In genomic region chrX:10325606-10326005, GRCh38 we compare ENCODE assay signal across 26 cellular contexts.
DNase-seq lines count a peak whose midpoint lies in the region; FAIRE-seq and TF ChIP-seq lines count a peak whose summit lies in the region.
"Had no signal": no experiment of that assay in that cellular context is flagged by ENCODE, and none has a peak within 500 bp of the region (broad histone marks: within the 10 kb centered on the region; RNA-seq: fewer than 3 reads in every experiment).

No MANE protein-coding gene starts in this region.

- 57 to 68% (median 62%) methylated on average over 2 of the region's 2 CpGs for WGBS in small intestine, 3 donors
- 44% methylated on average over 2 of the region's 2 CpGs for WGBS in SK-N-SH (ENCODE audit: low lambda C conversion rate)

- TF ChIP-seq RAD21 in SK-N-SH (IDR thresholded peaks at IDR 0.05; ENCODE audit: low read length): no peak

- TF ChIP-seq CTCF in brain microvascular endothelial cell (IDR thresholded peaks at IDR 0.05; ENCODE audit: low read depth, low read length, missing control alignments) (no peak), right atrium auricular region (IDR thresholded peaks at IDR 0.05) (no peak), SK-N-SH (IDR thresholded peaks at IDR 0.05) (no peak)

- no peak overlapping the region for H3K4me2 ChIP-seq in SK-N-SH
- H3K4me2 ChIP-seq: KMS-11 had no signal

- H3K27me3 ChIP-seq in brain microvascular endothelial cell (replicated peaks) (no peaks in the 10 kb centered on the region), small intestine (ENCODE audit: control insufficient read depth in 2 of 2, insufficient read depth in 2 of 2, low read length in 2 of 2) (no peaks in the 10 kb centered on the region), right atrium auricular region (no peaks in the 10 kb centered on the region), SK-N-SH (ENCODE audit: insufficient read depth) (no peaks in the 10 kb centered on the region; the same call in 1 of the 2 replicates)
- H3K27me3 ChIP-seq: gastrocnemius medialis, SJSA1, suprapubic skin had no signal

- no peak overlapping the region for H3K9ac ChIP-seq in SK-N-SH
- H3K9ac ChIP-seq: KMS-11 had no signal

- no peaks in the 10 kb centered on the region for H3K9me2 ChIP-seq in SK-N-SH

- H3K36me3 ChIP-seq in brain microvascular endothelial cell (replicated peaks) (no peaks in the 10 kb centered on the region), small intestine (ENCODE audit: control insufficient read depth in 2 of 2, insufficient read depth in 2 of 2, low read length in 2 of 2) (no peaks in the 10 kb centered on the region), right atrium auricular region (no peaks in the 10 kb centered on the region), SK-N-SH (replicated peaks in 1 of 2; ENCODE audit: control insufficient read depth in 1 of 2, insufficient read depth in 2 of 2, low read length in 1 of 2) (no peaks in the 10 kb centered on the region)
- H3K36me3 ChIP-seq: breast epithelium, gastrocnemius medialis, left ventricle myocardium inferior, SJSA1, suprapubic skin had no signal

- no peaks in the 10 kb centered on the region for H3F3A ChIP-seq in SK-N-SH (replicated peaks; ENCODE audit: insufficient read depth)

- H4K20me1 ChIP-seq in SK-N-SH (ENCODE audit: insufficient read depth): no peaks in the 10 kb centered on the region

- H2AFZ ChIP-seq in SK-N-SH (ENCODE audit: low read depth): no peak overlapping the region

- CTCF ChIA-PET in SK-N-SH (lab: Yijun Ruan, JAX): no interaction called here

- TF ChIP-seq EP300 in SK-N-SH (IDR thresholded peaks at IDR 0.05; ENCODE audit: borderline replicate concordance in 1 of 2, low read depth in 1 of 2, low read length in 1 of 2): no peak

- H3K4me3 ChIP-seq in brain microvascular endothelial cell (ENCODE audit: low read depth, low read length) (no peak overlapping the region), small intestine (ENCODE audit: low read depth in 1 of 2, low read length in 2 of 2) (no peak overlapping the region), right atrium auricular region (no peak overlapping the region), SK-N-SH (ENCODE audit: low read depth in 2 of 2, low read length in 1 of 2) (no peak overlapping the region)
- H3K4me3 ChIP-seq: breast epithelium, gastrocnemius medialis, left ventricle myocardium inferior, SJSA1, suprapubic skin had no signal

- no peaks in the 10 kb centered on the region for H3K79me2 ChIP-seq in SK-N-SH (ENCODE audit: insufficient read depth)

- no peaks in the 10 kb centered on the region for H3K4me1 ChIP-seq in small intestine (ENCODE audit: control insufficient read depth in 2 of 2, insufficient read depth in 1 of 2, low read depth in 1 of 2, low read length in 1 of 2)
- H3K4me1 ChIP-seq in right atrium auricular region: no peaks in the 10 kb centered on the region
- no peaks in the 10 kb centered on the region; a peak in 1 of 4 replicates for H3K4me1 ChIP-seq in SK-N-SH (ENCODE audit: control insufficient read depth in 1 of 2, insufficient read depth in 2 of 2, low read depth in 1 of 2, low read length in 1 of 2)
- H3K4me1 ChIP-seq: breast epithelium, gastrocnemius medialis, left ventricle myocardium inferior, suprapubic skin had no signal

- H3K9me3 ChIP-seq in small intestine (ENCODE audit: control insufficient read depth, low read depth): no peaks in the 10 kb centered on the region
- H3K9me3 ChIP-seq in right atrium auricular region: no peaks in the 10 kb centered on the region
- no peaks in the 10 kb centered on the region for H3K9me3 ChIP-seq in SK-N-SH
- H3K9me3 ChIP-seq: breast epithelium, gastrocnemius medialis, left ventricle myocardium inferior, SJSA1, suprapubic skin had no signal

- H3K27ac ChIP-seq in brain microvascular endothelial cell: peak overlapping the region; percentile 18
- no peak overlapping the region for H3K27ac ChIP-seq in small intestine (ENCODE audit: low read depth in 1 of 2, low read length in 1 of 2)
- no peak overlapping the region for H3K27ac ChIP-seq in right atrium auricular region
- H3K27ac ChIP-seq in SK-N-SH (ENCODE audit: low read depth in 2 of 2, low read length in 1 of 2): no peak overlapping the region
- H3K27ac ChIP-seq: breast epithelium, gastrocnemius medialis, KMS-11, left ventricle myocardium inferior, SJSA1, suprapubic skin had no signal

- in situ Hi-C loops in brain microvascular endothelial cell (cut with HindIII; ENCODE audit: low pct_ligation_motif_present, low sequenced_read_pairs): no loop called here

- POLR2A ChIA-PET in SK-N-SH (lab: Yijun Ruan, JAX): no interaction called here

- peak; percentile 10 for FAIRE-seq in small intestine (lab: Jason Lieb, UNC)
- FAIRE-seq: endometrium, GM18507, urothelium cell line had no signal

- DNase-seq in EL (peak; percentile 3), brain microvascular endothelial cell (peak; percentile 7), fibroblast of the conjunctiva (ENCODE audit: low read depth) (peak; percentile 49), small intestine (no peak), right atrium auricular region (ENCODE audit: low spot score) (no peak), CD1c-positive myeloid dendritic cell (ENCODE audit: extremely low spot score) (no peak), SK-N-SH (no peak)
- DNase-seq: activated CD4-positive, alpha-beta T cell treated with anti-CD3 and anti-CD28 coated beads for 1 hour; activated gamma-delta T cell treated with Interleukin-2 at 50 U/mL for 16 hours; AML-193; CD8-positive, alpha-beta T cell; DMS53; gastrocnemius medialis; hypothalamus; left ventricle myocardium inferior; MV-4-11; naive B cell; NCI-H524; nucleus accumbens had no signal

TF ChIP-seq in SK-N-SH, 30 proteins besides CTCF, POLR2A, EP300 and RAD21 (continues in another document):
- no peak for TF ChIP-seq TEAD4 (IDR thresholded peaks at IDR 0.05; ENCODE audit: borderline replicate concordance, insufficient read depth)
- TF ChIP-seq YY1 (IDR thresholded peaks at IDR 0.05; ENCODE audit: low read depth): no peak
- TF ChIP-seq NFIC (IDR thresholded peaks at IDR 0.05; ENCODE audit: borderline replicate concordance): no peak
- TF ChIP-seq SIN3A (IDR thresholded peaks at IDR 0.05; ENCODE audit: borderline replicate concordance, low read depth, low read length): no peak
- no peak for TF ChIP-seq JUND (IDR thresholded peaks at IDR 0.05)
- TF ChIP-seq, protein P1, sequence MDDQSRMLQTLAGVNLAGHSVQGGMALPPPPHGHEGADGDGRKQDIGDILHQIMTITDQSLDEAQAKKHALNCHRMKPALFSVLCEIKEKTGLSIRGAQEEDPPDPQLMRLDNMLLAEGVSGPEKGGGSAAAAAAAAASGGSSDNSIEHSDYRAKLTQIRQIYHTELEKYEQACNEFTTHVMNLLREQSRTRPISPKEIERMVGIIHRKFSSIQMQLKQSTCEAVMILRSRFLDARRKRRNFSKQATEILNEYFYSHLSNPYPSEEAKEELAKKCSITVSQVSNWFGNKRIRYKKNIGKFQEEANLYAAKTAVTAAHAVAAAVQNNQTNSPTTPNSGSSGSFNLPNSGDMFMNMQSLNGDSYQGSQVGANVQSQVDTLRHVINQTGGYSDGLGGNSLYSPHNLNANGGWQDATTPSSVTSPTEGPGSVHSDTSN (IDR thresholded peaks at IDR 0.05): no peak
- TF ChIP-seq FOXM1 (IDR thresholded peaks at IDR 0.05; ENCODE audit: low read depth): no peak
- no peak for TF ChIP-seq MXI1 (IDR thresholded peaks at IDR 0.05; ENCODE audit: low read depth, low read length)
- TF ChIP-seq, protein P2, sequence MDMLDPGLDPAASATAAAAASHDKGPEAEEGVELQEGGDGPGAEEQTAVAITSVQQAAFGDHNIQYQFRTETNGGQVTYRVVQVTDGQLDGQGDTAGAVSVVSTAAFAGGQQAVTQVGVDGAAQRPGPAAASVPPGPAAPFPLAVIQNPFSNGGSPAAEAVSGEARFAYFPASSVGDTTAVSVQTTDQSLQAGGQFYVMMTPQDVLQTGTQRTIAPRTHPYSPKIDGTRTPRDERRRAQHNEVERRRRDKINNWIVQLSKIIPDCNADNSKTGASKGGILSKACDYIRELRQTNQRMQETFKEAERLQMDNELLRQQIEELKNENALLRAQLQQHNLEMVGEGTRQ (IDR thresholded peaks at IDR 0.05; ENCODE audit: borderline replicate concordance, low read depth, low read length): no peak
- TF ChIP-seq SMC3 (IDR thresholded peaks at IDR 0.05; ENCODE audit: low read depth, low read length): no peak
- TF ChIP-seq RFX5 (IDR thresholded peaks at IDR 0.05; ENCODE audit: low read length): no peak
- no peak for TF ChIP-seq MEF2A (IDR thresholded peaks at IDR 0.05; ENCODE audit: borderline replicate concordance, low read depth)
- TF ChIP-seq CHD2 (IDR thresholded peaks at IDR 0.05; ENCODE audit: low read length, partially characterized antibody): no peak
- no peak for TF ChIP-seq RCOR1 (IDR thresholded peaks at IDR 0.05; ENCODE audit: low read length)
- TF ChIP-seq, protein P3, sequence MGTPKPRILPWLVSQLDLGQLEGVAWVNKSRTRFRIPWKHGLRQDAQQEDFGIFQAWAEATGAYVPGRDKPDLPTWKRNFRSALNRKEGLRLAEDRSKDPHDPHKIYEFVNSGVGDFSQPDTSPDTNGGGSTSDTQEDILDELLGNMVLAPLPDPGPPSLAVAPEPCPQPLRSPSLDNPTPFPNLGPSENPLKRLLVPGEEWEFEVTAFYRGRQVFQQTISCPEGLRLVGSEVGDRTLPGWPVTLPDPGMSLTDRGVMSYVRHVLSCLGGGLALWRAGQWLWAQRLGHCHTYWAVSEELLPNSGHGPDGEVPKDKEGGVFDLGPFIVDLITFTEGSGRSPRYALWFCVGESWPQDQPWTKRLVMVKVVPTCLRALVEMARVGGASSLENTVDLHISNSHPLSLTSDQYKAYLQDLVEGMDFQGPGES (IDR thresholded peaks at IDR 0.05; ENCODE audit: low read depth, low read length): no peak
- TF ChIP-seq, protein P4, sequence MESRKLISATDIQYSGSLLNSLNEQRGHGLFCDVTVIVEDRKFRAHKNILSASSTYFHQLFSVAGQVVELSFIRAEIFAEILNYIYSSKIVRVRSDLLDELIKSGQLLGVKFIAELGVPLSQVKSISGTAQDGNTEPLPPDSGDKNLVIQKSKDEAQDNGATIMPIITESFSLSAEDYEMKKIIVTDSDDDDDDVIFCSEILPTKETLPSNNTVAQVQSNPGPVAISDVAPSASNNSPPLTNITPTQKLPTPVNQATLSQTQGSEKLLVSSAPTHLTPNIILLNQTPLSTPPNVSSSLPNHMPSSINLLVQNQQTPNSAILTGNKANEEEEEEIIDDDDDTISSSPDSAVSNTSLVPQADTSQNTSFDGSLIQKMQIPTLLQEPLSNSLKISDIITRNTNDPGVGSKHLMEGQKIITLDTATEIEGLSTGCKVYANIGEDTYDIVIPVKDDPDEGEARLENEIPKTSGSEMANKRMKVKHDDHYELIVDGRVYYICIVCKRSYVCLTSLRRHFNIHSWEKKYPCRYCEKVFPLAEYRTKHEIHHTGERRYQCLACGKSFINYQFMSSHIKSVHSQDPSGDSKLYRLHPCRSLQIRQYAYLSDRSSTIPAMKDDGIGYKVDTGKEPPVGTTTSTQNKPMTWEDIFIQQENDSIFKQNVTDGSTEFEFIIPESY (IDR thresholded peaks at IDR 0.05; ENCODE audit: borderline replicate concordance, low read depth): no peak

Comparison
In these comparisons a context has a peak if more than half of its experiments do, and no peak if none do; other contexts are left out.
1. DNase-seq: peak in EL (single experiment), brain microvascular endothelial cell (single experiment) and fibroblast of the conjunctiva (single experiment); none in small intestine (single experiment), right atrium auricular region (single experiment), CD1c-positive myeloid dendritic cell (single experiment) and SK-N-SH (single experiment).